In genomic region chr16:54454616-54455015, GRCh38 we compare ENCODE assay signal across 26 cellular contexts.
"Had no signal": no experiment of that assay in that cellular context is flagged by ENCODE, and none has a peak within 500 bp of the region (broad histone marks: within the 10 kb centered on the region; RNA-seq: fewer than 3 reads in every experiment).

No MANE protein-coding gene starts in this region.

- H3K36me3 Mint-ChIP-seq: activated naive CD4-positive, alpha-beta T cell treated with anti-CD3 and anti-CD28 coated beads, Interleukin-2, amount 50 U/mL, for 24 hours; immature natural killer cell; mesothelial cell of epicardium; naive thymus-derived CD8-positive, alpha-beta T cell; stimulated activated naive B cell treated with anti-CD40 and anti-IgM and Interleukin-4, amounts not matched to agents 10 μg/mL and 1 μg/mL and 100 μg/mL, for 72 hours had no signal

- H3K4me3 Mint-ChIP-seq: activated CD4-positive, alpha-beta memory T cell treated with anti-CD3 and anti-CD28 coated beads, Interleukin-2, amount 10 ng/mL, durations not matched to agents 7 days and 5 days; activated CD4-positive, alpha-beta T cell treated with anti-CD3 and anti-CD28 coated beads, Interleukin-2, amount 10 ng/mL, durations not matched to agents 24 days and 14 days; activated naive CD4-positive, alpha-beta T cell treated with anti-CD3 and anti-CD28 coated beads, Interleukin-2, amount 50 U/mL, for 24 hours; activated T-helper 1 cell treated with anti-CD3 and anti-CD28 coated beads, Interleukin-12 subunit alpha, Interleukin-12 subunit beta, Interleukin-2, Interleukin-4 antibody, amounts not matched to agents 30 ng/mL and 10 ng/mL and 1 ng/mL, durations not matched to agents 14 hours and 24 hours and 36 hours; mesothelial cell of epicardium; naive thymus-derived CD8-positive, alpha-beta T cell; neural progenitor cell; stimulated activated naive B cell treated with anti-CD40 and anti-IgM and Interleukin-4, amounts not matched to agents 10 μg/mL and 1 μg/mL and 100 μg/mL, for 72 hours had no signal

- DNase-seq: activated CD4-positive, alpha-beta memory T cell treated with anti-CD3 and anti-CD28 coated beads, Interleukin-2, amount 10 ng/mL, durations not matched to agents 7 days and 5 days; activated CD4-positive, alpha-beta T cell treated with anti-CD3 and anti-CD28 coated beads, Interleukin-2, amount 10 ng/mL, durations not matched to agents 24 days and 14 days; activated gamma-delta T cell; brain microvascular endothelial cell; central memory CD4-positive, alpha-beta T cell; dermis blood vessel endothelial cell; effector CD8-positive, alpha-beta T cell; foreskin melanocyte; lower lobe of right lung; naive thymus-derived CD8-positive, alpha-beta T cell; retina; stimulated activated CD4-positive, alpha-beta T cell treated with anti-CD3 and anti-CD28 coated beads, Interleukin-2, amount 100 ng/mL, for 48 hours; stimulated activated CD8-positive, alpha-beta memory T cell treated with anti-CD3 and anti-CD28 coated beads, Interleukin-4, amount 100 ng/mL, for 48 hours; stimulated activated naive B cell treated with anti-CD40 and anti-IgM and Interleukin-4, amounts not matched to agents 10 μg/mL and 1 μg/mL and 100 μg/mL, for 72 hours; T1000; testis; trophoblast cell had no signal

- H3K27me3 Mint-ChIP-seq: activated CD4-positive, alpha-beta T cell treated with anti-CD3 and anti-CD28 coated beads, Interleukin-2, amount 10 ng/mL, durations not matched to agents 24 days and 14 days had no signal

- H3K36me3 ChIP-seq: adrenal gland, ascending aorta, brain microvascular endothelial cell, lower lobe of right lung, neural progenitor cell had no signal

- H3K9me3 ChIP-seq: adrenal gland, ascending aorta, lower lobe of right lung, testis had no signal

- H3K4me1 ChIP-seq: adrenal gland, ascending aorta, lower lobe of right lung, neural progenitor cell, testis had no signal

- H3K27ac ChIP-seq: adrenal gland, ascending aorta, brain microvascular endothelial cell, hepatocyte, lower lobe of right lung, neural progenitor cell, testis had no signal

- H3K4me3 ChIP-seq: adrenal gland, ascending aorta, hepatocyte, lower lobe of right lung, neural progenitor cell, testis had no signal

- H3K4me2 ChIP-seq: hepatocyte, neural progenitor cell had no signal

- H3K9me3 Mint-ChIP-seq: activated CD4-positive, alpha-beta memory T cell treated with anti-CD3 and anti-CD28 coated beads, Interleukin-2, amount 10 ng/mL, durations not matched to agents 7 days and 5 days; activated CD4-positive, alpha-beta T cell treated with anti-CD3 and anti-CD28 coated beads, Interleukin-2, amount 10 ng/mL, durations not matched to agents 24 days and 14 days; activated naive CD4-positive, alpha-beta T cell treated with anti-CD3 and anti-CD28 coated beads, Interleukin-2, amount 50 U/mL, for 24 hours; activated T-helper 1 cell treated with anti-CD3 and anti-CD28 coated beads, Interleukin-12 subunit alpha, Interleukin-12 subunit beta, Interleukin-2, Interleukin-4 antibody, amounts not matched to agents 30 ng/mL and 10 ng/mL and 1 ng/mL, durations not matched to agents 14 hours and 24 hours and 36 hours; immature natural killer cell; mesothelial cell of epicardium; stimulated activated naive B cell treated with anti-CD40 and anti-IgM and Interleukin-4, amounts not matched to agents 10 μg/mL and 1 μg/mL and 100 μg/mL, for 72 hours had no signal

- ATAC-seq: left lobe of liver; lower lobe of right lung; naive thymus-derived CD8-positive, alpha-beta T cell; stimulated activated naive B cell treated with anti-CD40 and anti-IgM and Interleukin-4, amounts not matched to agents 10 μg/mL and 1 μg/mL and 100 μg/mL, for 72 hours had no signal

- H3K9ac ChIP-seq: neural progenitor cell had no signal

- H3K4me1 Mint-ChIP-seq: activated naive CD4-positive, alpha-beta T cell treated with anti-CD3 and anti-CD28 coated beads, Interleukin-2, amount 50 U/mL, for 24 hours; stimulated activated naive B cell treated with anti-CD40 and anti-IgM and Interleukin-4, amounts not matched to agents 10 μg/mL and 1 μg/mL and 100 μg/mL, for 72 hours had no signal

- H2AFZ ChIP-seq: hepatocyte, neural progenitor cell had no signal

- H3K27ac Mint-ChIP-seq: activated CD4-positive, alpha-beta memory T cell treated with anti-CD3 and anti-CD28 coated beads, Interleukin-2, amount 10 ng/mL, durations not matched to agents 7 days and 5 days; activated CD4-positive, alpha-beta T cell treated with anti-CD3 and anti-CD28 coated beads, Interleukin-2, amount 10 ng/mL, durations not matched to agents 24 days and 14 days; activated naive CD4-positive, alpha-beta T cell treated with anti-CD3 and anti-CD28 coated beads, Interleukin-2, amount 50 U/mL, for 24 hours; activated T-helper 1 cell treated with anti-CD3 and anti-CD28 coated beads, Interleukin-12 subunit alpha, Interleukin-12 subunit beta, Interleukin-2, Interleukin-4 antibody, amounts not matched to agents 30 ng/mL and 10 ng/mL and 1 ng/mL, durations not matched to agents 14 hours and 24 hours and 36 hours; immature natural killer cell; mesothelial cell of epicardium; naive thymus-derived CD8-positive, alpha-beta T cell; stimulated activated naive B cell treated with anti-CD40 and anti-IgM and Interleukin-4, amounts not matched to agents 10 μg/mL and 1 μg/mL and 100 μg/mL, for 72 hours had no signal

- H3K27me3 ChIP-seq: adrenal gland, ascending aorta, brain microvascular endothelial cell, neural progenitor cell, testis had no signal
